In genomic region chr3:148852271-148853000, GRCh38 we compare ENCODE assay signal across 21 cellular contexts. TPM values are rescaled to one million over a fixed set of nuclear protein-coding genes. Genes with fewer than 3 reads are reported as not detected.
"Had no signal": no experiment of that assay in that cellular context is flagged by ENCODE, and none has a peak within 500 bp of the region (broad histone marks: within the 10 kb centered on the region; RNA-seq: fewer than 3 reads in every experiment).

No MANE protein-coding gene starts in this region.

- ATAC-seq: esophagus mucosa; heart left ventricle; mucosa of descending colon; naive thymus-derived CD8-positive, alpha-beta T cell had no signal

- H3K9me3 ChIP-seq: heart left ventricle, mucosa of descending colon, ovary, right atrium auricular region, stomach, thoracic aorta had no signal

- H3K36me3 ChIP-seq: heart left ventricle, ovary, right atrium auricular region, stomach, thoracic aorta had no signal

- H3K27me3 ChIP-seq: heart left ventricle, ovary, right atrium auricular region, stomach had no signal

- H3K4me1 ChIP-seq: right atrium auricular region, stomach had no signal

- DNase-seq: effector memory CD4-positive, alpha-beta T cell; foreskin melanocyte; heart left ventricle; hippocampal formation; kidney glomerular epithelial cell; mammary epithelial cell; mucosa of descending colon; naive thymus-derived CD8-positive, alpha-beta T cell; nucleus accumbens; small intestine; stimulated activated CD4-positive, alpha-beta T cell treated with anti-CD3 and anti-CD28 coated beads, Interleukin-12 subunit alpha, Interleukin-12 subunit beta, amount 100 ng/mL, for 4 hours; stimulated activated naive CD4-positive, alpha-beta T cell; stomach; substantia nigra; trophoblast cell had no signal

- H3K27ac ChIP-seq: heart left ventricle, right atrium auricular region, stomach, thoracic aorta had no signal

- H3K4me3 ChIP-seq: heart left ventricle, mucosa of descending colon, ovary, right atrium auricular region, stomach, thoracic aorta had no signal

RNA-seq across cellular contexts. Expression of gene CPA3, which starts 12.7 kb away (rescaled TPM):
- total RNA-seq: mammary epithelial cell; naive thymus-derived CD8-positive, alpha-beta T cell; neural crest cell had no signal
- polyA plus RNA-seq: mammary epithelial cell; naive thymus-derived CD8-positive, alpha-beta T cell had no signal

RNA-seq across cellular contexts. Expression of gene CPB1, which starts 24.8 kb away (rescaled TPM):
- total RNA-seq: esophagus mucosa; mammary epithelial cell; naive thymus-derived CD8-positive, alpha-beta T cell; neural crest cell; urinary bladder had no signal
- polyA plus RNA-seq: mammary epithelial cell; naive thymus-derived CD8-positive, alpha-beta T cell had no signal
